Comparison of ENCODE assay signal across 8 cellular contexts in genomic region chr12:1606021-1606622, GRCh38. TPM values are rescaled to one million over a fixed set of nuclear protein-coding genes. Genes with fewer than 3 reads are reported as not detected.
DNase-seq lines count a peak whose midpoint lies in the region; ATAC-seq, FAIRE-seq and TF ChIP-seq lines count a peak whose summit lies in the region.

No MANE protein-coding gene starts in this region.

- H3K9me3 ChIP-seq in trophoblast cell (ENCODE audit: insufficient read depth, low read depth, low read length): no peaks in the 10 kb centered on the region

- peak; percentile 53 for ATAC-seq in GM19351 (IDR thresholded peaks at IDR 0.05; ENCODE audit: unreplicated experiment)
- ATAC-seq in Right ventricle myocardium superior (ENCODE audit: poor library complexity): peak; percentile 83
- no peak for ATAC-seq in GM21528 (IDR thresholded peaks at IDR 0.05; ENCODE audit: low FRiP score, unreplicated experiment)

- TF ChIP-seq CTCF in HL-60 (IDR thresholded peaks at IDR 0.05; ENCODE audit: insufficient read depth, low read length): no peak

- H3K4ac ChIP-seq in trophoblast cell (ENCODE audit: low read depth, low read length): no peak overlapping the region

- no peak overlapping the region for H3K18ac ChIP-seq in trophoblast cell (ENCODE audit: low read length)

- no peaks in the 10 kb centered on the region for H3K36me3 ChIP-seq in trophoblast cell (ENCODE audit: control insufficient read depth in 1 of 2, insufficient read depth in 2 of 2, low read length in 2 of 2)

- H2BK5ac ChIP-seq in trophoblast cell (ENCODE audit: low read depth, low read length, poor library complexity): peak overlapping the region; percentile 23

- H4K91ac ChIP-seq in trophoblast cell (ENCODE audit: low read depth, low read length): peak overlapping the region; percentile 1

- H3K79me2 ChIP-seq in trophoblast cell (ENCODE audit: control insufficient read depth, insufficient read depth, low read length, poor library complexity): no peaks in the 10 kb centered on the region

- H3K27me3 ChIP-seq in HL-60 (ENCODE audit: insufficient read depth, poor library complexity, severe bottlenecking) (no peaks in the 10 kb centered on the region), trophoblast cell (ENCODE audit: insufficient read depth, low read length) (no peaks in the 10 kb centered on the region)

- no peak overlapping the region for H4K8ac ChIP-seq in trophoblast cell (ENCODE audit: low read depth, low read length)

- peak overlapping the region; percentile 72 for H3K4me3 Mint-ChIP-seq in activated naive CD4-positive, alpha-beta T cell treated with anti-CD3 and anti-CD28 coated beads, Interleukin-2, amount 10 ng/mL, durations not matched to agents 7 days and 5 days

- peaks cover 9% of the 10 kb centered on the region for H3K79me1 ChIP-seq in trophoblast cell (ENCODE audit: low read length)

- H4K12ac ChIP-seq in trophoblast cell (ENCODE audit: low read depth, low read length): no peak overlapping the region

- no peak overlapping the region for H3K9ac ChIP-seq in trophoblast cell (ENCODE audit: low read length)

- H3K36me3 Mint-ChIP-seq in activated naive CD4-positive, alpha-beta T cell treated with anti-CD3 and anti-CD28 coated beads, Interleukin-2, amount 10 ng/mL, durations not matched to agents 7 days and 5 days: no peaks in the 10 kb centered on the region

- H3K23ac ChIP-seq in trophoblast cell (ENCODE audit: low read length): no peak overlapping the region

- H3K4me3 ChIP-seq in HL-60 (replicated peaks; ENCODE audit: insufficient read depth, low read length) (peak overlapping the region; percentile 39), trophoblast cell (ENCODE audit: low read depth, low read length) (no peak overlapping the region)

- peaks cover 4% of the 10 kb centered on the region in 2 experiments for H3K4me1 ChIP-seq in trophoblast cell (ENCODE audit: control insufficient read depth in 1 of 2, insufficient read depth in 2 of 2, low read length in 2 of 2)

- H3K27ac ChIP-seq in HL-60 (replicated peaks) (no peak overlapping the region; the same call in 1 of the 2 replicates), trophoblast cell (ENCODE audit: low read depth, low read length) (peak overlapping the region; percentile 83)

- peaks cover 31% of the 10 kb centered on the region for H3K4me1 Mint-ChIP-seq in activated naive CD4-positive, alpha-beta T cell treated with anti-CD3 and anti-CD28 coated beads, Interleukin-2, amount 10 ng/mL, durations not matched to agents 7 days and 5 days

- H2BK12ac ChIP-seq in trophoblast cell (ENCODE audit: low read length): peak overlapping the region; percentile 7

- H3K9me3 Mint-ChIP-seq in activated naive CD4-positive, alpha-beta T cell treated with anti-CD3 and anti-CD28 coated beads, Interleukin-2, amount 10 ng/mL, durations not matched to agents 7 days and 5 days: no peaks in the 10 kb centered on the region

- peak overlapping the region; percentile 86 for H3K4me2 ChIP-seq in trophoblast cell (ENCODE audit: low read length)

- H3K14ac ChIP-seq in trophoblast cell (ENCODE audit: low read length): no peak overlapping the region

- no peak overlapping the region for H2AFZ ChIP-seq in trophoblast cell (ENCODE audit: insufficient read depth, low read length, poor library complexity)

- peak; percentile 11 for FAIRE-seq in RCC 7860 (lab: Jason Lieb, UNC)

- intact Hi-C loops in Right ventricle myocardium superior (cut with DNase I): no loop called here

- no CpG with 5 or more reads among the region's 12 CpGs for WGBS in trophoblast cell (ENCODE audit: extremely low coverage, insufficient coverage, insufficient read length)

- H3K27me3 Mint-ChIP-seq in activated naive CD4-positive, alpha-beta T cell treated with anti-CD3 and anti-CD28 coated beads, Interleukin-2, amount 10 ng/mL, durations not matched to agents 7 days and 5 days: peaks cover 27% of the 10 kb centered on the region

- DNase-seq in C1 segment of cervical spinal cord (lab: John Stamatoyannopoulos, UW) (peak in 8 of 14 donors; percentile 53 to 75 (median 70)), HL-60 (ENCODE audit: low read depth in 1 of 2, low spot score in 1 of 2) (peak; percentile 77), RCC 7860 (ENCODE audit: low spot score) (peak; percentile 66), Right ventricle myocardium superior (peak; percentile 97), trophoblast cell (peak; percentile 93 to 97)
- DNase-seq in activated naive CD4-positive, alpha-beta T cell treated with anti-CD3 and anti-CD28 coated beads, Interleukin-2, amount 10 ng/mL, durations not matched to agents 7 days and 5 days: no peak

- no peak overlapping the region for H3K27ac Mint-ChIP-seq in activated naive CD4-positive, alpha-beta T cell treated with anti-CD3 and anti-CD28 coated beads, Interleukin-2, amount 10 ng/mL, durations not matched to agents 7 days and 5 days

- no peak overlapping the region for H2AK5ac ChIP-seq in trophoblast cell (ENCODE audit: low read length)

- CTCF ChIA-PET in activated naive CD4-positive, alpha-beta T cell treated with anti-CD3 and anti-CD28 coated beads, Interleukin-2, amount 10 ng/mL, durations not matched to agents 7 days and 5 days (lab: Charles Lee): interaction anchor here (0.6 to 2.4 kb wide), 6 partner anchors 9 to 488 kb away, joined by 3 to 24 read pairs (median 11); no protein-coding TSS in a partner anchor

- H2BK120ac ChIP-seq in trophoblast cell (ENCODE audit: insufficient read depth, low read length, poor library complexity): peak overlapping the region; percentile 5

RNA-seq across cellular contexts. Expression of gene FBXL14, which starts 11.7 kb away (rescaled TPM):
- 7.0 TPM for total RNA-seq in Right ventricle myocardium superior
- polyA plus RNA-seq in trophoblast cell (2013): 3.3 and 3.9 TPM in 2 replicates

RNA-seq across cellular contexts. Expression of gene WNT5B, which starts 22.9 kb away (rescaled TPM):
- 3.2 TPM for total RNA-seq in Right ventricle myocardium superior
- 15.8 and 15.9 TPM in 2 replicates for polyA plus RNA-seq in trophoblast cell (2013)
